14 cellular contexts compared by ENCODE assay signal in genomic region chr6:149927025-149927424, GRCh38. TPM values are rescaled to one million over a fixed set of nuclear protein-coding genes. Genes with fewer than 3 reads are reported as not detected.
"Had no signal": no experiment of that assay in that cellular context is flagged by ENCODE, and none has a peak within 500 bp of the region (broad histone marks: within the 10 kb centered on the region; RNA-seq: fewer than 3 reads in every experiment).

No MANE protein-coding gene starts in this region.

RNA-seq across cellular contexts. Expression of gene RAET1G, which starts 4.1 kb away (rescaled TPM):
- total RNA-seq: activated B cell treated with CpG ODN at 0.5 μM for 24 hours; activated CD4-positive, alpha-beta memory T cell treated with anti-CD3 and anti-CD28 coated beads for 36 hours; activated CD4-positive, alpha-beta memory T cell treated with anti-CD3 and anti-CD28 coated beads, Interleukin-2, amount 10 ng/mL, durations not matched to agents 7 days and 5 days; activated CD4-positive, alpha-beta T cell treated with anti-CD3 and anti-CD28 coated beads for 36 hours; activated CD4-positive, alpha-beta T cell treated with anti-CD3 and anti-CD28 coated beads, Interleukin-2, amount 10 ng/mL, durations not matched to agents 24 days and 14 days; activated CD4-positive, alpha-beta T cell treated with anti-CD3 and anti-CD28 coated beads, Interleukin-2, amount 10 ng/mL, durations not matched to agents 7 days and 5 days; activated CD8-positive, alpha-beta memory T cell treated with anti-CD3 and anti-CD28 coated beads for 36 hours; activated CD8-positive, alpha-beta memory T cell treated with anti-CD3 and anti-CD28 coated beads, Interleukin-2, amount 10 ng/mL, durations not matched to agents 7 days and 5 days; activated CD8-positive, alpha-beta T cell treated with anti-CD3 and anti-CD28 coated beads for 36 hours; activated CD8-positive, alpha-beta T cell treated with anti-CD3 and anti-CD28 coated beads, Interleukin-2, amount 10 ng/mL, durations not matched to agents 7 days and 5 days; T-cell; T-helper 1 cell treated with Interleukin-12 subunit alpha and Interleukin-12 subunit beta and Interleukin-4 antibody, amounts not matched to agents 30 ng/mL and 1 ng/mL, for 36 hours; T-helper 17 cell; T-helper 2 cell treated with Interferon-gamma antibody and Interleukin-4, amounts not matched to agents 100 ng/mL and 5 ng/mL, for 36 hours had no signal

RNA-seq across cellular contexts. Expression of gene RAET1E, which starts 29.1 kb away (rescaled TPM):
- total RNA-seq: activated B cell treated with CpG ODN at 0.5 μM for 24 hours; activated CD4-positive, alpha-beta memory T cell treated with anti-CD3 and anti-CD28 coated beads for 36 hours; activated CD4-positive, alpha-beta memory T cell treated with anti-CD3 and anti-CD28 coated beads, Interleukin-2, amount 10 ng/mL, durations not matched to agents 7 days and 5 days; activated CD4-positive, alpha-beta T cell treated with anti-CD3 and anti-CD28 coated beads for 36 hours; activated CD4-positive, alpha-beta T cell treated with anti-CD3 and anti-CD28 coated beads, Interleukin-2, amount 10 ng/mL, durations not matched to agents 24 days and 14 days; activated CD4-positive, alpha-beta T cell treated with anti-CD3 and anti-CD28 coated beads, Interleukin-2, amount 10 ng/mL, durations not matched to agents 7 days and 5 days; activated CD8-positive, alpha-beta memory T cell treated with anti-CD3 and anti-CD28 coated beads for 36 hours; activated CD8-positive, alpha-beta memory T cell treated with anti-CD3 and anti-CD28 coated beads, Interleukin-2, amount 10 ng/mL, durations not matched to agents 7 days and 5 days; activated CD8-positive, alpha-beta T cell treated with anti-CD3 and anti-CD28 coated beads for 36 hours; activated CD8-positive, alpha-beta T cell treated with anti-CD3 and anti-CD28 coated beads, Interleukin-2, amount 10 ng/mL, durations not matched to agents 7 days and 5 days; T-cell; T-helper 1 cell treated with Interleukin-12 subunit alpha and Interleukin-12 subunit beta and Interleukin-4 antibody, amounts not matched to agents 30 ng/mL and 1 ng/mL, for 36 hours; T-helper 2 cell treated with Interferon-gamma antibody and Interleukin-4, amounts not matched to agents 100 ng/mL and 5 ng/mL, for 36 hours had no signal
